13 cellular contexts compared by ENCODE assay signal in genomic region chr6:18362058-18362561, GRCh38. TPM values are rescaled to one million over a fixed set of nuclear protein-coding genes. Genes with fewer than 3 reads are reported as not detected.
DNase-seq lines count a peak whose midpoint lies in the region; ATAC-seq and TF ChIP-seq lines count a peak whose summit lies in the region.
"Had no signal": no experiment of that assay in that cellular context is flagged by ENCODE, and none has a peak within 500 bp of the region (broad histone marks: within the 10 kb centered on the region; RNA-seq: fewer than 3 reads in every experiment).

No MANE protein-coding gene starts in this region.

- no peaks in the 10 kb centered on the region for H4K20me1 ChIP-seq in Karpas-422 (ENCODE audit: insufficient read depth, low read depth, low read length)

- no peaks in the 10 kb centered on the region for H3K36me3 ChIP-seq in Karpas-422 (ENCODE audit: insufficient read depth, low read length)
- no peaks in the 10 kb centered on the region for H3K36me3 ChIP-seq in mucosa of descending colon (ENCODE audit: low read depth)
- H3K36me3 ChIP-seq: BE2C had no signal

- peaks cover 7% of the 10 kb centered on the region for H3K9me3 Mint-ChIP-seq in chondrocyte (ENCODE audit: low read depth)
- no peaks in the 10 kb centered on the region for H3K9me3 Mint-ChIP-seq in activated CD8-positive, alpha-beta T cell treated with anti-CD3 and anti-CD28 coated beads, Interleukin-2, amount 10 ng/mL, durations not matched to agents 7 days and 5 days (ENCODE audit: insufficient read depth)

- H3K36me3 Mint-ChIP-seq in chondrocyte (ENCODE audit: low read depth), result peaks cover 5% of the 10 kb centered on the region
- H3K36me3 Mint-ChIP-seq in activated CD8-positive, alpha-beta T cell treated with anti-CD3 and anti-CD28 coated beads, Interleukin-2, amount 10 ng/mL, durations not matched to agents 7 days and 5 days (ENCODE audit: low read depth), result no peaks in the 10 kb centered on the region

- H3K79me2 ChIP-seq in Karpas-422 (ENCODE audit: low read length), result no peaks in the 10 kb centered on the region

- peaks cover 17% of the 10 kb centered on the region for H3K4me1 Mint-ChIP-seq in chondrocyte (ENCODE audit: low read depth)
- no peaks in the 10 kb centered on the region for H3K4me1 Mint-ChIP-seq in activated CD8-positive, alpha-beta T cell treated with anti-CD3 and anti-CD28 coated beads, Interleukin-2, amount 10 ng/mL, durations not matched to agents 7 days and 5 days (ENCODE audit: low read depth)
- H3K4me1 Mint-ChIP-seq: central memory CD8-positive, alpha-beta T cell had no signal

- H3K27ac Mint-ChIP-seq in chondrocyte (ENCODE audit: unreplicated experiment), result peak overlapping the region; percentile 56
- no peak overlapping the region for H3K27ac Mint-ChIP-seq in activated CD8-positive, alpha-beta T cell treated with anti-CD3 and anti-CD28 coated beads, Interleukin-2, amount 10 ng/mL, durations not matched to agents 7 days and 5 days
- H3K27ac Mint-ChIP-seq: natural killer cell treated with Interleukin-12 subunit alpha and Interleukin-12 subunit beta and Interleukin-15 and Interleukin-18, amount 100 ng/mL, for 72 hours had no signal

- H3K4me1 ChIP-seq in Karpas-422 (ENCODE audit: low read length), result peaks cover 46% of the 10 kb centered on the region
- H3K4me1 ChIP-seq in mucosa of descending colon (ENCODE audit: low read depth), result no peaks in the 10 kb centered on the region
- H3K4me1 ChIP-seq: BE2C had no signal

- peak overlapping the region; percentile 37 for H3K9ac ChIP-seq in Karpas-422 (ENCODE audit: low read length)
- H3K9ac ChIP-seq: KMS-11 had no signal

- intact Hi-C loops in mucosa of descending colon (cut with DNase I, micrococcal nuclease), result no loop called here

- H3K27me3 ChIP-seq in AG04450 (ENCODE audit: control insufficient read depth, insufficient read depth, low read length) (no peaks in the 10 kb centered on the region), Karpas-422 (ENCODE audit: low read length) (no peaks in the 10 kb centered on the region)
- H3K27me3 ChIP-seq: BE2C had no signal

- H3K9me3 ChIP-seq in AG04450 (ENCODE audit: control insufficient read depth, insufficient read depth, low read length) (no peaks in the 10 kb centered on the region), Karpas-422 (ENCODE audit: low read length) (no peaks in the 10 kb centered on the region), mucosa of descending colon (no peaks in the 10 kb centered on the region)
- H3K9me3 ChIP-seq: BE2C had no signal

- CTCF ChIA-PET in AG04450 (lab: Charles Lee), result interaction anchor here (2.1 kb wide), 1 partner anchor 142 kb away, joined by 7 read pairs; no protein-coding TSS in a partner anchor
- CTCF ChIA-PET in activated CD8-positive, alpha-beta T cell treated with anti-CD3 and anti-CD28 coated beads, Interleukin-2, amount 10 ng/mL, durations not matched to agents 7 days and 5 days (lab: Charles Lee), result no interaction called here

- H3K27me3 Mint-ChIP-seq in chondrocyte (ENCODE audit: low read depth), result no peaks in the 10 kb centered on the region
- H3K27me3 Mint-ChIP-seq in activated CD8-positive, alpha-beta T cell treated with anti-CD3 and anti-CD28 coated beads, Interleukin-2, amount 10 ng/mL, durations not matched to agents 7 days and 5 days (ENCODE audit: low read depth), result no peaks in the 10 kb centered on the region

- ATAC-seq in mucosa of descending colon (no peak), GM18861 (IDR thresholded peaks at IDR 0.05; ENCODE audit: unreplicated experiment) (no peak)
- no peak for ATAC-seq in activated CD8-positive, alpha-beta T cell treated with anti-CD3 and anti-CD28 coated beads, Interleukin-2, amount 10 ng/mL, durations not matched to agents 7 days and 5 days
- ATAC-seq: natural killer cell treated with Interleukin-12 subunit alpha and Interleukin-12 subunit beta and Interleukin-15 and Interleukin-18, amount 100 ng/mL, for 72 hours had no signal

- no peak for TF ChIP-seq CTCF in AG04450 (IDR thresholded peaks at IDR 0.05; ENCODE audit: low read depth, low read length)
- TF ChIP-seq CTCF in chondrocyte (IDR thresholded peaks at IDR 0.05), result no peak
- no peak for TF ChIP-seq CTCF in mucosa of descending colon (IDR thresholded peaks at IDR 0.05)

- no peak overlapping the region for H3K4me3 ChIP-seq in AG04450 (ENCODE audit: low read depth, low read length)
- H3K4me3 ChIP-seq in Karpas-422 (ENCODE audit: low read length), result peak overlapping the region; percentile 38
- H3K4me3 ChIP-seq in mucosa of descending colon, result no peak overlapping the region

- H3K27ac ChIP-seq in AG04450 (ENCODE audit: low read depth, low read length) (peak overlapping the region; percentile 91), Karpas-422 (ENCODE audit: low read length) (peak overlapping the region; percentile 94)
- H3K27ac ChIP-seq: KMS-11 had no signal

- H3K9me2 ChIP-seq in Karpas-422 (replicated peaks; ENCODE audit: insufficient read depth, low read length), result no peaks in the 10 kb centered on the region

- H3K4me2 ChIP-seq in Karpas-422 (ENCODE audit: low read depth, low read length, poor library complexity, severe bottlenecking), result peak overlapping the region; percentile 72
- H3K4me2 ChIP-seq: KMS-11 had no signal

- no peak overlapping the region for H3K4me3 Mint-ChIP-seq in chondrocyte (ENCODE audit: unreplicated experiment)
- H3K4me3 Mint-ChIP-seq in activated CD8-positive, alpha-beta T cell treated with anti-CD3 and anti-CD28 coated beads, Interleukin-2, amount 10 ng/mL, durations not matched to agents 7 days and 5 days, result no peak overlapping the region
- H3K4me3 Mint-ChIP-seq: central memory CD8-positive, alpha-beta T cell; natural killer cell treated with Interleukin-12 subunit alpha and Interleukin-12 subunit beta and Interleukin-15 and Interleukin-18, amount 100 ng/mL, for 72 hours had no signal

- DNase-seq in AG04450 (ENCODE audit: low read depth, low spot score) (peak; percentile 90), Karpas-422 (peak; percentile 54), chondrocyte (ENCODE audit: low spot score) (no peak), middle frontal gyrus (ENCODE audit: extremely low spot score, low spot score) (peak; percentile 7), mucosa of descending colon (no peak), putamen (ENCODE audit: low spot score) (no peak)
- DNase-seq in activated CD8-positive, alpha-beta T cell treated with anti-CD3 and anti-CD28 coated beads, Interleukin-2, amount 10 ng/mL, durations not matched to agents 7 days and 5 days, result no peak
- DNase-seq: BE2C, NCI-H510A treated with DMSO at 0.1 percent for 48 hours had no signal

- POLR2A ChIA-PET in AG04450 (lab: Yijun Ruan, JAX), result no interaction called here
- POLR2A ChIA-PET in activated CD8-positive, alpha-beta T cell treated with anti-CD3 and anti-CD28 coated beads, Interleukin-2, amount 10 ng/mL, durations not matched to agents 7 days and 5 days (lab: Charles Lee), result no interaction called here

- peak overlapping the region; percentile 77 for H2AFZ ChIP-seq in Karpas-422 (ENCODE audit: low read length)

RNA-seq across cellular contexts. Expression of gene RNF144B, which starts 25.0 kb away (rescaled TPM):
- 0.25 and 0.35 TPM in 2 replicates for polyA plus RNA-seq in AG04450 (2011; rRNA removed)
- 0.51 and 0.74 TPM in 2 replicates for polyA minus RNA-seq in AG04450 (2011; rRNA and poly(A)+ RNA removed)
- 28.1 and 36.4 TPM in 2 replicates for total RNA-seq in Karpas-422 (2014; rRNA removed; shearing (Covaris generic); ENCODE audit: low replicate concordance)
- 9.6 to 11.2 TPM (median 10.2 TPM) in 3 replicates for total RNA-seq in chondrocyte
- 1 to 10 TPM; 5.9 to 8.7 (median 8.0) TPM for total RNA-seq in mucosa of descending colon
- total RNA-seq in activated CD8-positive, alpha-beta T cell treated with anti-CD3 and anti-CD28 coated beads, Interleukin-2, amount 10 ng/mL, durations not matched to agents 7 days and 5 days, result 1 to 10 TPM in 1 of 2 experiments, under 1 TPM in 1; 0.73 to 1.9 TPM

Comparison
In these comparisons a context has a peak if more than half of its experiments do, and no peak if none do; other contexts are left out.
1. DNase-seq: peak in AG04450 (single experiment), Karpas-422 (single experiment) and middle frontal gyrus (single experiment); none in chondrocyte (single experiment), mucosa of descending colon (0 of 3), activated CD8-positive, alpha-beta T cell treated with anti-CD3 and anti-CD28 coated beads, Interleukin-2, amount 10 ng/mL, durations not matched to agents 7 days and 5 days (single experiment) and putamen (single experiment).